8 cellular contexts compared by ENCODE assay signal in the genomic region with DNA sequence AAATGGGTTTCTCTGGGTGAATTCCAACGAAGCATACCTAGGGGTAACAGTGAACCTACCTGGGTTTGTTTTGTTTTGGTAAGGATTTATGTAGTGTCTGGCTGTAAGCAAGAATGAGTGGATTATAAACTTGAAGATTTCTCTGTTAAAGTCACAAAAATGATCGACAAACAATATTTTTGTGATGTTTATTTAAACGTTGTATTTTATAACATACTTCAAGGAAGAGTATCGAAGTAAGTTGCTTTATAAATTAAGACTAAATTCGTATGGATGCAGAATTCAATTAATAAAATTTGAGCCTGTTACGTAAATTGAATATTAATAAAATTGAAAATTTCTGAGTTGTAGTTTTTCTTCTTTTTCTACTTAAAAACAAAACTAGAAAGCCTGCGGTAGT. TPM values are rescaled to one million over a fixed set of nuclear protein-coding genes. Genes with fewer than 3 reads are reported as not detected.
DNase-seq lines count a peak whose midpoint lies in the region; FAIRE-seq and TF ChIP-seq lines count a peak whose summit lies in the region.

No MANE protein-coding gene starts in this region.

- H3K4me1 ChIP-seq in astrocyte (ENCODE audit: insufficient read depth, low read length) (peaks cover 8% of the 10 kb centered on the region), liver (ENCODE audit: control insufficient read depth in 4 of 4, insufficient read depth in 4 of 4, low read length in 3 of 4) (peaks cover 0 to 13% (median 9%) of the 10 kb centered on the region in 4 donors), tibial nerve (peaks cover 0 to 15% (median 0%) of the 10 kb centered on the region in 4 donors)

- peaks cover 11% of the 10 kb centered on the region for H3K4me1 Mint-ChIP-seq in activated naive CD4-positive, alpha-beta T cell treated with anti-CD3 and anti-CD28 coated beads for 36 hours (ENCODE audit: low read depth)
- peaks cover 5% of the 10 kb centered on the region for H3K4me1 Mint-ChIP-seq in astrocyte (ENCODE audit: low read depth, unreplicated experiment)

- H3K27ac ChIP-seq in astrocyte (ENCODE audit: low read depth, low read length) = no peak overlapping the region
- no peak overlapping the region for H3K27ac ChIP-seq in liver (ENCODE audit: low read depth in 1 of 2, low read length in 2 of 2)
- peak overlapping the region in 1 of 4 donors; percentile 52 for H3K27ac ChIP-seq in tibial nerve

- peak overlapping the region; percentile 96 for H3K4me2 ChIP-seq in astrocyte (ENCODE audit: low read length)

- peaks cover 28% of the 10 kb centered on the region for H3K27me3 ChIP-seq in astrocyte (ENCODE audit: insufficient read depth, low read length)
- H3K27me3 ChIP-seq in liver (ENCODE audit: control insufficient read depth in 4 of 4, insufficient read depth in 4 of 4, low read length in 3 of 4) = no peaks in the 10 kb centered on the region
- H3K27me3 ChIP-seq in tibial nerve = no peaks in the 10 kb centered on the region

- peaks cover 13% of the 10 kb centered on the region for H3K27me3 Mint-ChIP-seq in activated naive CD4-positive, alpha-beta T cell treated with anti-CD3 and anti-CD28 coated beads for 36 hours (ENCODE audit: low read depth)
- peaks cover 34% of the 10 kb centered on the region for H3K27me3 Mint-ChIP-seq in astrocyte (ENCODE audit: low read depth, unreplicated experiment)

- peak overlapping the region; percentile 89 for H3K4me3 ChIP-seq in astrocyte (ENCODE audit: insufficient read depth, low read depth, low read length)
- peak overlapping the region in 2 of 3 donors; percentile 64 to 89 for H3K4me3 ChIP-seq in liver (ENCODE audit: low read depth in 1 of 3, low read length in 3 of 3)
- H3K4me3 ChIP-seq in tibial nerve = peak overlapping the region in 3 of 4 donors; percentile 50 to 86 (median 80)

- TF ChIP-seq POLR2A in tibial nerve (IDR thresholded peaks at IDR 0.05) = no peak

- H2AFZ ChIP-seq in astrocyte (ENCODE audit: low read depth, low read length) = peak overlapping the region; percentile 89

- TF ChIP-seq EP300 in tibial nerve (IDR thresholded peaks at IDR 0.05) = no peak

- peak overlapping the region; percentile 68 for H3K4me3 Mint-ChIP-seq in activated naive CD4-positive, alpha-beta T cell treated with anti-CD3 and anti-CD28 coated beads for 36 hours
- peak overlapping the region; percentile 84 for H3K4me3 Mint-ChIP-seq in astrocyte (ENCODE audit: unreplicated experiment)

- no peak for DNase-seq in activated naive CD4-positive, alpha-beta T cell treated with anti-CD3 and anti-CD28 coated beads for 36 hours
- no peak for DNase-seq in activated naive CD4-positive, alpha-beta T cell (lab: John Stamatoyannopoulos, UW)
- DNase-seq in astrocyte (ENCODE audit: low read depth) (no peak), tibial nerve (ENCODE audit: low spot score in 2 of 2) (no peak), NCI-H1436 (lab: John Stamatoyannopoulos, UW) (no peak), T-helper 9 cell (no peak)
- no peak for DNase-seq in activated CD8-positive, alpha-beta memory T cell treated with anti-CD3 and anti-CD28 coated beads, Interleukin-2, amount 50 U/mL, for 4 hours

- no peaks in the 10 kb centered on the region for H4K20me1 ChIP-seq in astrocyte (ENCODE audit: insufficient read depth, low read length)

- H3K36me3 Mint-ChIP-seq in activated naive CD4-positive, alpha-beta T cell treated with anti-CD3 and anti-CD28 coated beads for 36 hours (ENCODE audit: low read depth) = no peaks in the 10 kb centered on the region
- no peaks in the 10 kb centered on the region for H3K36me3 Mint-ChIP-seq in astrocyte (ENCODE audit: low read depth, unreplicated experiment)

- CTCF ChIA-PET in activated naive CD4-positive, alpha-beta T cell treated with anti-CD3 and anti-CD28 coated beads for 36 hours (lab: Charles Lee) = no interaction called here

- no peak for TF ChIP-seq RAD21 in liver (IDR thresholded peaks at IDR 0.05)

- TF ChIP-seq CTCF in astrocyte (IDR thresholded peaks at IDR 0.05; ENCODE audit: insufficient read depth, low read depth, low read length) (no peak), liver (IDR thresholded peaks at IDR 0.05; ENCODE audit: low read depth, low read length, missing input control) (no peak), tibial nerve (IDR thresholded peaks at IDR 0.05) (no peak)

- FAIRE-seq in astrocyte (lab: Jason Lieb, UNC) = no peak

- no peak overlapping the region for H3K9ac ChIP-seq in astrocyte (ENCODE audit: low read length)
- H3K9ac ChIP-seq in liver (ENCODE audit: low read depth in 1 of 2, low read length in 2 of 2) = peak overlapping the region in 1 of 2 donors; percentile 35

- H3K36me3 ChIP-seq in astrocyte (ENCODE audit: insufficient read depth, low read length) = no peaks in the 10 kb centered on the region
- peaks cover 0 to 13% (median 9%) of the 10 kb centered on the region in 4 donors for H3K36me3 ChIP-seq in liver (ENCODE audit: control insufficient read depth in 4 of 4, insufficient read depth in 3 of 4, low read depth in 1 of 4, low read length in 3 of 4)
- H3K36me3 ChIP-seq in tibial nerve = no peaks in the 10 kb centered on the region

- no peaks in the 10 kb centered on the region for H3K9me3 Mint-ChIP-seq in activated naive CD4-positive, alpha-beta T cell treated with anti-CD3 and anti-CD28 coated beads for 36 hours
- peaks cover 3% of the 10 kb centered on the region for H3K9me3 Mint-ChIP-seq in astrocyte (ENCODE audit: unreplicated experiment)

- H3K27ac Mint-ChIP-seq in activated naive CD4-positive, alpha-beta T cell treated with anti-CD3 and anti-CD28 coated beads for 36 hours = no peak overlapping the region
- no peak overlapping the region for H3K27ac Mint-ChIP-seq in astrocyte (ENCODE audit: unreplicated experiment)

- WGBS in liver = 77% methylated on average over 7 of the region's 7 CpGs
- 80 to 83% methylated on average over 7 of the region's 7 CpGs for WGBS in tibial nerve, 2 donors

- H3K9me3 ChIP-seq in astrocyte (ENCODE audit: insufficient read depth, low read depth, low read length) (no peaks in the 10 kb centered on the region), liver (ENCODE audit: control insufficient read depth in 4 of 4, low read length in 3 of 4) (no peaks in the 10 kb centered on the region), tibial nerve (no peaks in the 10 kb centered on the region)

- intact Hi-C loops in activated naive CD4-positive, alpha-beta T cell treated with anti-CD3 and anti-CD28 coated beads for 36 hours (cut with micrococcal nuclease) = loop anchor here (1.0 kb wide), 2 partner anchors 109 to 251 kb away; a partner anchor contains a TSS

- no peaks in the 10 kb centered on the region for H3K79me2 ChIP-seq in astrocyte (ENCODE audit: insufficient read depth, low read length)

TF ChIP-seq in liver, 16 proteins besides CTCF, POLR2A, EP300 and RAD21:
- TF ChIP-seq RXRA (IDR thresholded peaks at IDR 0.05) = no peak
- TF ChIP-seq NR2F2 (IDR thresholded peaks at IDR 0.05) = no peak

RNA-seq across cellular contexts. Expression of a gene that starts 1.0 kb away (rescaled TPM):
- total RNA-seq in activated naive CD4-positive, alpha-beta T cell treated with anti-CD3 and anti-CD28 coated beads for 36 hours = 1 to 10 TPM; 5.4 TPM
- 0.67 and 0.68 TPM in 2 replicates for total RNA-seq in astrocyte
- 10 to 100 TPM in 1 of 2 donors, 1 to 10 TPM in 1; 2.3 to 16.2 TPM for total RNA-seq in liver
- polyA plus RNA-seq in liver = 1 to 10 TPM; 2.5 to 5.7 TPM
- 1 to 10 TPM; 2.3 to 4.5 (median 3.2) TPM for total RNA-seq in tibial nerve
